21 cellular contexts compared by ENCODE assay signal in genomic region chr1:85340427-85340826, GRCh38.
"Had no signal": no experiment of that assay in that cellular context is flagged by ENCODE, and none has a peak within 500 bp of the region (broad histone marks: within the 10 kb centered on the region; RNA-seq: fewer than 3 reads in every experiment).

No MANE protein-coding gene starts in this region.

- ATAC-seq: activated T-helper 17 cell treated with anti-CD3 and anti-CD28 coated beads, Interleukin-2, amount 50 U/mL, for 72 hours; effector memory CD8-positive, alpha-beta T cell; lower lobe of right lung had no signal

- H3K27me3 ChIP-seq: right atrium auricular region, stomach had no signal

- H3K4me3 Mint-ChIP-seq: activated B cell treated with CpG ODN at 0.5 μM for 24 hours; activated CD4-positive, alpha-beta memory T cell treated with anti-CD3 and anti-CD28 coated beads for 36 hours; activated naive CD8-positive, alpha-beta T cell treated with anti-CD3 and anti-CD28 coated beads for 36 hours; activated T-helper 17 cell treated with anti-CD3 and anti-CD28 coated beads, Interleukin-2, amount 50 U/mL, for 72 hours; effector memory CD8-positive, alpha-beta T cell; mesothelial cell of epicardium; nephron had no signal

- H3K4me1 Mint-ChIP-seq: activated naive CD8-positive, alpha-beta T cell treated with anti-CD3 and anti-CD28 coated beads for 36 hours; activated T-helper 17 cell treated with anti-CD3 and anti-CD28 coated beads, Interleukin-2, amount 50 U/mL, for 72 hours had no signal

- H3K27ac ChIP-seq: lower lobe of right lung, skin epidermis, stomach had no signal

- FAIRE-seq: keratinocyte had no signal

- H3K9me3 Mint-ChIP-seq: activated B cell treated with CpG ODN at 0.5 μM for 24 hours; activated CD4-positive, alpha-beta memory T cell treated with anti-CD3 and anti-CD28 coated beads for 36 hours; activated naive CD8-positive, alpha-beta T cell treated with anti-CD3 and anti-CD28 coated beads for 36 hours; activated T-helper 17 cell treated with anti-CD3 and anti-CD28 coated beads, Interleukin-2, amount 50 U/mL, for 72 hours; effector memory CD8-positive, alpha-beta T cell; mesothelial cell of epicardium; nephron had no signal

- DNase-seq: activated B cell treated with CpG ODN at 0.5 μM for 24 hours; activated CD4-positive, alpha-beta memory T cell treated with anti-CD3 and anti-CD28 coated beads for 36 hours; activated CD4-positive, alpha-beta T cell treated with anti-CD3 and anti-CD28 coated beads for 4 hours; activated naive CD4-positive, alpha-beta T cell; activated naive CD8-positive, alpha-beta T cell treated with anti-CD3 and anti-CD28 coated beads for 36 hours; amniotic stem cell; effector memory CD8-positive, alpha-beta T cell; foreskin fibroblast; glutamatergic neuron; lower lobe of right lung; nucleus accumbens; stimulated activated CD4-positive, alpha-beta T cell treated with anti-CD3 and anti-CD28 coated beads, Interleukin-2, amount 100 ng/mL, for 48 hours; stomach; T-helper 9 cell; trophoblast cell had no signal

- H3K27ac Mint-ChIP-seq: activated B cell treated with CpG ODN at 0.5 μM for 24 hours; activated CD4-positive, alpha-beta memory T cell treated with anti-CD3 and anti-CD28 coated beads for 36 hours; activated naive CD8-positive, alpha-beta T cell treated with anti-CD3 and anti-CD28 coated beads for 36 hours; activated T-helper 17 cell treated with anti-CD3 and anti-CD28 coated beads, Interleukin-2, amount 50 U/mL, for 72 hours; effector memory CD8-positive, alpha-beta T cell had no signal

- H3K9me3 ChIP-seq: lower lobe of right lung, right atrium auricular region, stomach had no signal

- H3K4me3 ChIP-seq: lower lobe of right lung, right atrium auricular region, skin epidermis, stomach had no signal

- H3K36me3 Mint-ChIP-seq: activated CD4-positive, alpha-beta memory T cell treated with anti-CD3 and anti-CD28 coated beads for 36 hours; activated naive CD8-positive, alpha-beta T cell treated with anti-CD3 and anti-CD28 coated beads for 36 hours; mesothelial cell of epicardium had no signal

- H3K36me3 ChIP-seq: lower lobe of right lung, right atrium auricular region, stomach had no signal
